9 cellular contexts compared by ENCODE assay signal in the genomic region with DNA sequence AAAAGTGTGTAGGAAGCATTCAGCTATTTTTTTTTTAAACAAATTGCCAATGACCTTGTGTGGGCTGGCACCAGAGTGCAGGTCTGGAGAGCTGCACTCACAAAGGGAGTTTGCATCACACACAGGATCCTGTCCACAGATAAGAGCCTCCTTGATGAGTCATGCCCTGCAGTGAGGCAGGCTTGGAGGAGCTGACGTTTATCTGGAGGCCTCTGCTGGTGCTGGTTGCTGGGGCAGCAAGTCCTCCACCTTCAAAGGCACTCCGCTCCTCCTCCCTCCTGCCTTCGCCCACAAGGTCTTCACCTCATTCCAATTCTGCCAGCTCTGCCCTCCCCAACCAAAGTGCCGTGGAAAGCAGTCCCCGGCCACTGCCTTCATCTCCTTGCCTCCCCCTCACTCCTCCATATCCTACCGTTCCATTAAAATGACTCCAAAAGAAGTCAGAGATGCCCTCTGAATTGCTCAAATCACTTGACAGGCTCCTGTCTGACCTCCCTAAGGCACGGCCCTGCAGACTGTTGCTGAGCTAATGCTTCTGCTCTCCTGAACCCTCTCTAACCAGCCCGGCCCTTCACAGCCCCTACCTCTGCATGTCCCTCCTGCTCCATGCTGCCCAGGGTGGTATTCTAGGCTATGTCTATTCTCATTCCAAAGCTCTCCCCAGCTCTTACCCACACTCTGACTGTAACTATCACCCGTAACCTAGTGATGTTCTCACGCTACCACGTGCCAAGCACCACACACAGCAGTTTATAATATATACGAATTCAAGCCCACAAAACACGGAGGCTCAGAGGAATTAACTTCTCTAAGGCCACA. TPM values are rescaled to one million over a fixed set of nuclear protein-coding genes. Genes with fewer than 3 reads are reported as not detected.
A peak's percentile ranks its signal among the peaks of the same experiment; 100 is the strongest.
DNase-seq lines count a peak whose midpoint lies in the region; ATAC-seq and TF ChIP-seq lines count a peak whose summit lies in the region.
"Had no signal": no experiment of that assay in that cellular context is flagged by ENCODE, and none has a peak within 500 bp of the region (broad histone marks: within the 10 kb centered on the region; RNA-seq: fewer than 3 reads in every experiment).

No MANE protein-coding gene starts in this region.

- H3K4me1 ChIP-seq in heart right ventricle = peaks cover 0 to 20% (median 0%) of the 10 kb centered on the region in 9 donors

- peaks cover 6% of the 10 kb centered on the region for H3K4me1 Mint-ChIP-seq in activated T-helper 1 cell treated with anti-CD3 and anti-CD28 coated beads, Interleukin-12 subunit alpha, Interleukin-12 subunit beta, Interleukin-2, Interleukin-4 antibody, amounts not matched to agents 30 ng/mL and 10 ng/mL and 1 ng/mL, durations not matched to agents 14 hours and 24 hours and 36 hours (ENCODE audit: low read depth)

- no peak overlapping the region for H3K27ac Mint-ChIP-seq in activated T-helper 1 cell treated with anti-CD3 and anti-CD28 coated beads, Interleukin-12 subunit alpha, Interleukin-12 subunit beta, Interleukin-2, Interleukin-4 antibody, amounts not matched to agents 30 ng/mL and 10 ng/mL and 1 ng/mL, durations not matched to agents 14 hours and 24 hours and 36 hours

- WGBS in heart right ventricle, 2 donors = 64 to 74% methylated on average over 13 of the region's 13 CpGs

- peaks cover 13% of the 10 kb centered on the region for H3K27me3 Mint-ChIP-seq in activated T-helper 1 cell treated with anti-CD3 and anti-CD28 coated beads, Interleukin-12 subunit alpha, Interleukin-12 subunit beta, Interleukin-2, Interleukin-4 antibody, amounts not matched to agents 30 ng/mL and 10 ng/mL and 1 ng/mL, durations not matched to agents 14 hours and 24 hours and 36 hours (ENCODE audit: insufficient read depth)

- H3K4me3 ChIP-seq in GM12865 (ENCODE audit: low read depth, low read length) (no peak overlapping the region), heart right ventricle (no peak overlapping the region)

- H3K36me3 ChIP-seq in heart right ventricle = peaks cover 0 to 55% (median 0%) of the 10 kb centered on the region in 9 donors

- no peak for TF ChIP-seq CTCF in GM12865 (IDR thresholded peaks at IDR 0.05; ENCODE audit: insufficient read depth, low read depth, low read length, missing control alignments)
- no peak for TF ChIP-seq CTCF in heart right ventricle (IDR thresholded peaks at IDR 0.05)

- no peak overlapping the region for H3K4me3 Mint-ChIP-seq in activated T-helper 1 cell treated with anti-CD3 and anti-CD28 coated beads, Interleukin-12 subunit alpha, Interleukin-12 subunit beta, Interleukin-2, Interleukin-4 antibody, amounts not matched to agents 30 ng/mL and 10 ng/mL and 1 ng/mL, durations not matched to agents 14 hours and 24 hours and 36 hours

- no peaks in the 10 kb centered on the region for H3K27me3 ChIP-seq in heart right ventricle

- DNase-seq in GM12865 (ENCODE audit: low read depth) (peak; percentile 7), OCI-M1 (lab: John Stamatoyannopoulos, UW) (peak; percentile 93), heart right ventricle (no peak), NCI-H1092 (lab: John Stamatoyannopoulos, UW) (no peak)
- peak; percentile 61 for DNase-seq in activated T-helper 1 cell treated with anti-CD3 and anti-CD28 coated beads, Interleukin-12 subunit alpha, Interleukin-12 subunit beta, Interleukin-2, Interleukin-4 antibody, amounts not matched to agents 30 ng/mL and 10 ng/mL and 1 ng/mL, durations not matched to agents 14 hours and 24 hours and 36 hours (ENCODE audit: low spot score)
- DNase-seq in stimulated activated CD4-positive, alpha-beta T cell treated with anti-CD3 and anti-CD28 coated beads, Interleukin-1b, Interleukin-23, amount 100 ng/mL, for 48 hours = peak; percentile 77

- no peaks in the 10 kb centered on the region for H3K9me3 ChIP-seq in heart right ventricle

- no peaks in the 10 kb centered on the region for H3K36me3 Mint-ChIP-seq in activated T-helper 1 cell treated with anti-CD3 and anti-CD28 coated beads, Interleukin-12 subunit alpha, Interleukin-12 subunit beta, Interleukin-2, Interleukin-4 antibody, amounts not matched to agents 30 ng/mL and 10 ng/mL and 1 ng/mL, durations not matched to agents 14 hours and 24 hours and 36 hours (ENCODE audit: low read depth)

- peak overlapping the region in 1 of 10 donors; percentile 9 for H3K27ac ChIP-seq in heart right ventricle
- H3K27ac ChIP-seq: VCaP had no signal

- intact Hi-C loops in activated T-helper 1 cell treated with anti-CD3 and anti-CD28 coated beads, Interleukin-12 subunit alpha, Interleukin-12 subunit beta, Interleukin-2, Interleukin-4 antibody, amounts not matched to agents 30 ng/mL and 10 ng/mL and 1 ng/mL, durations not matched to agents 14 hours and 24 hours and 36 hours (cut with micrococcal nuclease) = loop anchor here (5.0 kb wide), 2 partner anchors 149 to 291 kb away; partner anchors contain the start of gene AFF3
- intact Hi-C loops in heart right ventricle (cut with DNase I) = no loop called here

- H3K9me3 Mint-ChIP-seq in activated T-helper 1 cell treated with anti-CD3 and anti-CD28 coated beads, Interleukin-12 subunit alpha, Interleukin-12 subunit beta, Interleukin-2, Interleukin-4 antibody, amounts not matched to agents 30 ng/mL and 10 ng/mL and 1 ng/mL, durations not matched to agents 14 hours and 24 hours and 36 hours = no peaks in the 10 kb centered on the region

- ATAC-seq in heart right ventricle (peak; percentile 25 to 91 (median 58)), GM18867 (IDR thresholded peaks at IDR 0.05; ENCODE audit: unreplicated experiment) (no peak), GM18502 (IDR thresholded peaks at IDR 0.05; ENCODE audit: poor library complexity, unreplicated experiment) (no peak)

RNA-seq across cellular contexts. Expression of gene LONRF2, which starts 30.9 kb away (rescaled TPM):
- total RNA-seq in activated T-helper 1 cell treated with anti-CD3 and anti-CD28 coated beads, Interleukin-12 subunit alpha, Interleukin-12 subunit beta, Interleukin-2, Interleukin-4 antibody, amounts not matched to agents 30 ng/mL and 10 ng/mL and 1 ng/mL, durations not matched to agents 14 hours and 24 hours and 36 hours = 0.23 and 0.32 TPM in 2 replicates
- total RNA-seq in heart right ventricle = 10 to 100 TPM; 11.3 to 33.3 (median 25.4) TPM
- 1 to 10 TPM in 1 of 2 donors, under 1 TPM in 1; 0.58 to 1.8 TPM for polyA plus RNA-seq in heart right ventricle

Comparison
In these comparisons a context has a peak if more than half of its experiments do, and no peak if none do; other contexts are left out.
1. DNase-seq: peak in GM12865 (single experiment), OCI-M1 (single experiment), activated T-helper 1 cell treated with anti-CD3 and anti-CD28 coated beads, Interleukin-12 subunit alpha, Interleukin-12 subunit beta, Interleukin-2, Interleukin-4 antibody, amounts not matched to agents 30 ng/mL and 10 ng/mL and 1 ng/mL, durations not matched to agents 14 hours and 24 hours and 36 hours (single experiment) and stimulated activated CD4-positive, alpha-beta T cell treated with anti-CD3 and anti-CD28 coated beads, Interleukin-1b, Interleukin-23, amount 100 ng/mL, for 48 hours (single experiment); none in heart right ventricle (0 of 2) and NCI-H1092 (single experiment).
2. ATAC-seq: peak in heart right ventricle (8 of 8); none in GM18867 (single experiment) and GM18502 (single experiment).